Comparison of ENCODE assay signal across 1 cellular context in the genomic region with DNA sequence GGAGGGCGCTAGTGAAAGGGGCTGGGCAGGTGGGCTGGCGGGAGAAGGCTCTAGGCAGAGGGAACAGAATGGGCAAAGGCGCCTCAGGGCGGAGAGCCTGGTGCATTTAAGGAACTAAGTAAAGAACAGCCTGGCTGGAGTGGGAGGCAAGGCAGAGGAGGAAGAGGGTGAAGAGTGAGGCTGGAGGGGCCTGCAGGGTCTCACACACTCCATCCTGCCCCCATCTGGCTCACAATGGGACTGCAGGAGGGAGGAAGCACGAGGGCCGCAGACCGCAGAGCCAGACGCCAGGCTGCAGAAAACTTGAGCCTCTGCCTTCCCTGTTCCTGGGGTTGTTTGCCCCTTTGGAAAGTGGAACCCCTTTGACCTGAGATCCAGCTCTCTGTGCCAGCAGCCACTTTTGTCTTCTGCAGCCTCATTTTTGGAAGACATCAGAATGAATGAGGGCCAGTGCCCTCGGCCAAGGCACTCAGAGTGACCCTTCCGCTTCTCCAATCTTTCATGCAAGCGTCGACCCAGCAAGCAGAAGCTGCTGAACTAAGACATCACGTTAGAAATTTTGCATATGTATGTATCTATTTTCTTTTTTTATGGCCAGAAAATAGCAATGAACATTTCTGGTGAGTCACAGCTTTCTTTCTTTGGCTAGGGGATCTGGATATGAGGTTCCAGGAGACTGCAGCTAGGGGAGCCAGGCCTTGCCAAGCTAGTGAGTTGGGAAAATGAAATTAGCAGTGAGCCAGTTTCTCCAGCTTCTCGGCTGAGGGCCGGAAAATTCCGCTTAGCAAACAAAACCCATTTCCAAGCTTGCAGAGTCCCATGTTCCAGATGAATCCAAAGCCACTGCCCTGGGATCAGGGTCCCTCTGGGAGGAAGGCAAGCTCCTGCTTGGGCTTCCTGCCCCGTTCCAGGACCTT.
A peak's percentile ranks its signal among the peaks of the same experiment; 100 is the strongest.
TF ChIP-seq lines count a peak whose summit lies in the region.

No MANE protein-coding gene starts in this region.

TF ChIP-seq in H1, 55 proteins besides CTCF, POLR2A, EP300 and RAD21 (continued from another document):
- TF ChIP-seq RNF2 (IDR thresholded peaks at IDR 0.05; ENCODE audit: borderline replicate concordance, low read depth, low read length, missing control alignments, poor library complexity, severe bottlenecking): no peak
- TF ChIP-seq, protein P1, sequence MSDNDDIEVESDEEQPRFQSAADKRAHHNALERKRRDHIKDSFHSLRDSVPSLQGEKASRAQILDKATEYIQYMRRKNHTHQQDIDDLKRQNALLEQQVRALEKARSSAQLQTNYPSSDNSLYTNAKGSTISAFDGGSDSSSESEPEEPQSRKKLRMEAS (IDR thresholded peaks at IDR 0.05): peak; percentile 64; the same call in 1 of the 2 replicates
- no peak for TF ChIP-seq PHF8 (conservative IDR thresholded peaks at IDR 0.05; ENCODE audit: low read depth, low read length)
- no peak for TF ChIP-seq TAF1 (IDR thresholded peaks at IDR 0.05; ENCODE audit: low read depth, low read length)
- no peak for TF ChIP-seq RFX5 (IDR thresholded peaks at IDR 0.05; ENCODE audit: borderline replicate concordance, low read depth, low read length)
- no peak for TF ChIP-seq NRF1 (IDR thresholded peaks at IDR 0.05; ENCODE audit: low read depth, low read length)
